Comparison of ENCODE assay signal across 11 cellular contexts in the genomic region with DNA sequence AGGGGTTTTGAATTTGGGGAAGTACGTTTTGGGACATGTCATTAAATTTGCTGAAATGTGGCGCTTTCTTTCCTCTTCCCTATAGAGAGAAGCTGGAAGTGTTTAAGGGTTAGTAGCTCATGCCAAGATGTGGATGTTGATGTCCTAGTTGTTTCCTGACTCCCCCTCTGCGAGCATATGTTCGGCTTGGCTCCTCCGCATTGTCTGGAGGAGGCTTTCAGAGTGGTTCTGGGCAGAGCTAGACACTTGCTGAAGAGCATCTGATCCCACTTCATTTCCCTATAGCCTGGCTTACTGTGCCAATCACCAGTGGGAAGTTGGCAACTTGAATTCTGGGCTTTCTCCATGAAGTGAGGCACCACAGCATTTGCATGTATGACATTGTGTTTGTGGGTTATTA.
"Had no signal": no experiment of that assay in that cellular context is flagged by ENCODE, and none has a peak within 500 bp of the region (broad histone marks: within the 10 kb centered on the region; RNA-seq: fewer than 3 reads in every experiment).

No MANE protein-coding gene starts in this region.

- ATAC-seq: stimulated activated naive CD8-positive, alpha-beta T cell treated with anti-CD3 and anti-CD28 coated beads, Interleukin-15, amount 100 ng/mL, for 72 hours; upper lobe of right lung had no signal

- H3K27me3 Mint-ChIP-seq: stimulated activated naive CD8-positive, alpha-beta T cell treated with anti-CD3 and anti-CD28 coated beads, Interleukin-15, amount 100 ng/mL, for 72 hours had no signal

- H3K36me3 Mint-ChIP-seq: mesothelial cell of epicardium had no signal

- H3K27ac Mint-ChIP-seq: activated CD4-positive, alpha-beta T cell treated with anti-CD3 and anti-CD28 coated beads, Interleukin-2, amount 10 ng/mL, durations not matched to agents 7 days and 5 days; activated T-helper 1 cell treated with anti-CD3 and anti-CD28 coated beads, Interleukin-12 subunit alpha, Interleukin-12 subunit beta, Interleukin-2, Interleukin-4 antibody, amounts not matched to agents 30 ng/mL and 10 ng/mL and 1 ng/mL, durations not matched to agents 14 hours and 24 hours and 36 hours; mesothelial cell of epicardium; stimulated activated naive CD8-positive, alpha-beta T cell treated with anti-CD3 and anti-CD28 coated beads, Interleukin-15, amount 100 ng/mL, for 72 hours had no signal

- H3K4me1 Mint-ChIP-seq: mesothelial cell of epicardium, neural crest cell had no signal

- DNase-seq: activated CD4-positive, alpha-beta T cell treated with anti-CD3 and anti-CD28 coated beads, Interleukin-2, amount 10 ng/mL, durations not matched to agents 7 days and 5 days; activated naive CD4-positive, alpha-beta T cell; erythroblast; left colon; ovary; stimulated activated CD4-positive, alpha-beta T cell treated with anti-CD3 and anti-CD28 coated beads, Interleukin-1b, Interleukin-23, amount 100 ng/mL, for 48 hours; stimulated activated naive CD8-positive, alpha-beta T cell treated with anti-CD3 and anti-CD28 coated beads, Interleukin-15, amount 100 ng/mL, for 72 hours; upper lobe of right lung had no signal

- H3K4me3 Mint-ChIP-seq: activated CD4-positive, alpha-beta T cell treated with anti-CD3 and anti-CD28 coated beads, Interleukin-2, amount 10 ng/mL, durations not matched to agents 7 days and 5 days; activated T-helper 1 cell treated with anti-CD3 and anti-CD28 coated beads, Interleukin-12 subunit alpha, Interleukin-12 subunit beta, Interleukin-2, Interleukin-4 antibody, amounts not matched to agents 30 ng/mL and 10 ng/mL and 1 ng/mL, durations not matched to agents 14 hours and 24 hours and 36 hours; mesothelial cell of epicardium; neural crest cell; stimulated activated naive CD8-positive, alpha-beta T cell treated with anti-CD3 and anti-CD28 coated beads, Interleukin-15, amount 100 ng/mL, for 72 hours had no signal
